ENCODE assay signal across 8 cellular contexts in genomic region chr6:87407896-87408720, GRCh38. TPM values are rescaled to one million over a fixed set of nuclear protein-coding genes. Genes with fewer than 3 reads are reported as not detected.
DNase-seq lines count a peak whose midpoint lies in the region; TF ChIP-seq lines count a peak whose summit lies in the region.

Gene CFAP206, plus strand, starts transcription at chr6:87407972. Its CDS starts 1,868 bp downstream, at chr6:87409840.

- peaks cover 7% of the 10 kb centered on the region for H3F3A ChIP-seq in neural cell (ENCODE audit: insufficient read depth, low read length, poor library complexity, severe bottlenecking)

- peak; percentile 20 for TF ChIP-seq EP300 in neural cell (conservative IDR thresholded peaks at IDR 0.05; ENCODE audit: poor library complexity, severe bottlenecking)

- H2AFZ ChIP-seq in neural cell (ENCODE audit: low read depth, low read length) = peak within 1 kb of the TSS; percentile 94

- H3K4me3 ChIP-seq in LNCaP clone FGC (ENCODE audit: low read depth, low read length) = peak within 1 kb of the TSS; percentile 57
- peak within 1 kb of the TSS; percentile 90 for H3K4me3 ChIP-seq in neural cell (ENCODE audit: low read length)

- peaks cover 35% of the 10 kb centered on the region for H3K27me3 Mint-ChIP-seq in stimulated activated naive CD8-positive, alpha-beta T cell treated with anti-CD3 and anti-CD28 coated beads, Interleukin-15, Interleukin-2, amounts not matched to agents 100 ng/mL and 50 ng/mL, for 24 hours

- H3K27ac ChIP-seq in RWPE1 (peak within 1 kb of the TSS; percentile 79), neural cell (ENCODE audit: low read length) (peak within 1 kb of the TSS; percentile 90)

- CTCF ChIA-PET in RWPE1 (lab: Yijun Ruan, JAX) = no interaction called here

- POLR2A ChIA-PET in RWPE1 (lab: Yijun Ruan, JAX; ENCODE audit: low non-redundant PET) = interaction anchor here (0.6 kb wide), 1 partner anchor 1552 kb away, joined by 3 read pairs; no protein-coding TSS in a partner anchor

- peak within 1 kb of the TSS; percentile 79 for H3K4me3 Mint-ChIP-seq in stimulated activated naive CD8-positive, alpha-beta T cell treated with anti-CD3 and anti-CD28 coated beads, Interleukin-15, Interleukin-2, amounts not matched to agents 100 ng/mL and 50 ng/mL, for 24 hours

- no peaks in the 10 kb centered on the region for H3K79me2 ChIP-seq in neural cell (replicated peaks; ENCODE audit: insufficient read depth, low read length)

- no peaks in the 10 kb centered on the region for H3K9me3 Mint-ChIP-seq in stimulated activated naive CD8-positive, alpha-beta T cell treated with anti-CD3 and anti-CD28 coated beads, Interleukin-15, Interleukin-2, amounts not matched to agents 100 ng/mL and 50 ng/mL, for 24 hours

- TF ChIP-seq CTCF in LNCaP clone FGC (IDR thresholded peaks at IDR 0.05; ENCODE audit: control insufficient read depth, extremely low read depth, insufficient read depth) (no peak), RWPE1 (conservative IDR thresholded peaks at IDR 0.05; ENCODE audit: low read depth) (peak; percentile 19; the same call in 1 of the 2 replicates), neural cell (IDR thresholded peaks at IDR 0.05; ENCODE audit: poor library complexity, severe bottlenecking) (peak; percentile 45)

- H3K4me1 Mint-ChIP-seq in stimulated activated naive CD8-positive, alpha-beta T cell treated with anti-CD3 and anti-CD28 coated beads, Interleukin-15, Interleukin-2, amounts not matched to agents 100 ng/mL and 50 ng/mL, for 24 hours (ENCODE audit: low read depth) = peaks cover 11% of the 10 kb centered on the region

- no peaks in the 10 kb centered on the region for H3K9me2 ChIP-seq in neural cell (ENCODE audit: insufficient read depth, low read length)

- no peaks in the 10 kb centered on the region for H3K36me3 ChIP-seq in neural cell (ENCODE audit: insufficient read depth, low read length)

- TF ChIP-seq RAD21 in neural cell (conservative IDR thresholded peaks at IDR 0.05) = no peak

- H3K36me3 Mint-ChIP-seq in stimulated activated naive CD8-positive, alpha-beta T cell treated with anti-CD3 and anti-CD28 coated beads, Interleukin-15, Interleukin-2, amounts not matched to agents 100 ng/mL and 50 ng/mL, for 24 hours (ENCODE audit: low read depth) = no peaks in the 10 kb centered on the region

- H3K4me2 ChIP-seq in neural cell (ENCODE audit: low read length) = peak within 1 kb of the TSS; percentile 60

- H4K20me1 ChIP-seq in neural cell (ENCODE audit: insufficient read depth) = no peaks in the 10 kb centered on the region

- H3K27me3 ChIP-seq in neural cell (ENCODE audit: insufficient read depth, low read depth, low read length) = no peaks in the 10 kb centered on the region

- peak within 1 kb of the TSS; percentile 88 for H3K9ac ChIP-seq in neural cell (ENCODE audit: low read length)

- DNase-seq in EL (peak; percentile 84), H4 (ENCODE audit: low spot score) (peak; percentile 77), LNCaP clone FGC (ENCODE audit: low read depth) (no peak), RWPE1 (ENCODE audit: low spot score) (peak; percentile 90), fibroblast of the conjunctiva (ENCODE audit: low read depth) (peak; percentile 72)
- peak; percentile 92 for DNase-seq in activated effector memory CD4-positive, alpha-beta T cell treated with anti-CD3 and anti-CD28 coated beads, Interleukin-2, amount 50 U/mL, for 16 hours

- H3K27ac Mint-ChIP-seq in stimulated activated naive CD8-positive, alpha-beta T cell treated with anti-CD3 and anti-CD28 coated beads, Interleukin-15, Interleukin-2, amounts not matched to agents 100 ng/mL and 50 ng/mL, for 24 hours = peak within 1 kb of the TSS; percentile 61

- no peaks in the 10 kb centered on the region for H3K9me3 ChIP-seq in neural cell (ENCODE audit: low read length)

TF ChIP-seq in neural cell, 6 proteins besides CTCF, POLR2A, EP300 and RAD21:
- TF ChIP-seq EZH2 (IDR thresholded peaks at IDR 0.05; ENCODE audit: borderline replicate concordance, insufficient read depth, low read length, poor library complexity, severe bottlenecking) = no peak
- peak; percentile 84 for TF ChIP-seq MXI1 (conservative IDR thresholded peaks at IDR 0.05; ENCODE audit: poor library complexity, severe bottlenecking)
- no peak for TF ChIP-seq TAF1 (IDR thresholded peaks at IDR 0.05; ENCODE audit: low read depth)
- no peak for TF ChIP-seq REST (IDR thresholded peaks at IDR 0.05; ENCODE audit: borderline replicate concordance)
- TF ChIP-seq SMC3 (conservative IDR thresholded peaks at IDR 0.05; ENCODE audit: poor library complexity) = peak; percentile 52
- TF ChIP-seq POLR2AphosphoS5 (IDR thresholded peaks at IDR 0.05) = peak; percentile 64

RNA-seq across cellular contexts. Expression of gene CFAP206, which starts in this region (rescaled TPM):
- 0.97 and 1.6 TPM in 2 replicates for total RNA-seq in H4 (2014; rRNA removed; shearing (Covaris generic))
- 5.7 and 6.6 TPM in 2 replicates for polyA plus RNA-seq in neural cell
- polyA minus RNA-seq in neural cell = 6.9 and 9.5 TPM in 2 replicates
